8 cellular contexts compared by ENCODE assay signal in the genomic region with DNA sequence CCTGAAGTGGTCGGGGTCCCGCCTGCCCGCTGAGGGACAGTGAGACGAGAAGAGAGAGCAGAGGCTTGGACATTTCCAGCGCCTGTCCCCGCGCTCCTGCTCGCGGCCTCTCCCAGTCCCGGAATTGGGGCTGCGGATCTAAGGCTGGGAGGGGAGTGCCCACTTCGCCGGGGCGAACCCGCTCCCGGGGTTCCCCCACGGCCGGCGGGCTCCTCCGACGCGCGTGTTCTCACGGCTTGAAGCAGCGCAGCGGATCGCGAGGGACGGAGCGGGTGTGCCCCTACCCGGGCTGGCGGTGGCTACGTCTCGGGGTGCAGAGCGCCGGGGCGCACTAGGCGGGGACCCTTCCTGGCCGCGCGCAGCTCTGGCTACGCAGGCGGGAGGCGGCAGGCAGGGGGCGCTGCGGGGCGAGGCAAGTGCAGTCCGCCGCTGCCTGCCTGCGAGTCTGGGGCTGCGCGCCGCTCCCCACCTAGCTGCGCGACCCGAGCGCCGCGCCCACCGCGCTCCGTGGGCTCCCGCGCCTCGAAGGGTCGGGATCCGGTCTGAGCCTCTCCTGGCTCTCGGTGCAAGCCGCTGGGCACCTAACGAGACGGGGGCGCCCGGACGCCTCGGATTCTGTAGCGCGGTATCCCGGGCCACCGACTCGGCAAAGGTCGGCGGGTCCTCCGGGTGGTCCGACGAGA. TPM values are rescaled to one million over a fixed set of nuclear protein-coding genes. Genes with fewer than 3 reads are reported as not detected.
DNase-seq lines count a peak whose midpoint lies in the region; ATAC-seq and TF ChIP-seq lines count a peak whose summit lies in the region.

No MANE protein-coding gene starts in this region.

- H3K4me3 Mint-ChIP-seq in endothelial cell (ENCODE audit: unreplicated experiment) (no peak overlapping the region), mesothelial cell of epicardium (peak overlapping the region; percentile 70)

- H3K9me3 Mint-ChIP-seq in endothelial cell (ENCODE audit: unreplicated experiment) (no peaks in the 10 kb centered on the region), mesothelial cell of epicardium (no peaks in the 10 kb centered on the region)

- H3K27me3 Mint-ChIP-seq in endothelial cell (ENCODE audit: unreplicated experiment), result peaks cover 18% of the 10 kb centered on the region
- peaks cover 73% of the 10 kb centered on the region for H3K27me3 Mint-ChIP-seq in mesothelial cell of epicardium (ENCODE audit: low read depth)

- peaks cover 8% of the 10 kb centered on the region for H3K4me1 Mint-ChIP-seq in endothelial cell (ENCODE audit: unreplicated experiment)
- peaks cover 29% of the 10 kb centered on the region for H3K4me1 Mint-ChIP-seq in mesothelial cell of epicardium

- DNase-seq in NCI-H524 (lab: John Stamatoyannopoulos, UW) (peak; percentile 42 to 69), NCI-H524 treated with DMSO at 0.1 percent for 48 hours (lab: John Stamatoyannopoulos, UW) (no peak), NCI-H345 (lab: John Stamatoyannopoulos, UW) (peak; percentile 59), endothelial cell (ENCODE audit: low spot score) (peak; percentile 92), mesothelial cell of epicardium (ENCODE audit: low spot score in 2 of 2, unreplicated experiment in 2 of 2) (peak; percentile 84 to 91)
- DNase-seq in activated CD8-positive, alpha-beta memory T cell treated with anti-CD3 and anti-CD28 coated beads, Interleukin-2, amount 50 U/mL, for 1 hour (ENCODE audit: extremely low read depth), result peak; percentile 53
- peak; percentile 73 for DNase-seq in stimulated activated CD8-positive, alpha-beta memory T cell treated with anti-CD3 and anti-CD28 coated beads, Interleukin-15, amount 100 ng/mL, for 1 hour (ENCODE audit: low read depth)

- no peak overlapping the region for H3K27ac Mint-ChIP-seq in endothelial cell (ENCODE audit: unreplicated experiment)
- no peak overlapping the region for H3K27ac Mint-ChIP-seq in mesothelial cell of epicardium

- H3K36me3 Mint-ChIP-seq in endothelial cell (ENCODE audit: low read depth, unreplicated experiment) (no peaks in the 10 kb centered on the region), mesothelial cell of epicardium (no peaks in the 10 kb centered on the region)

- ATAC-seq in GM21447 (IDR thresholded peaks at IDR 0.05; ENCODE audit: unreplicated experiment), result no peak

- TF ChIP-seq CTCF in endothelial cell (IDR thresholded peaks at IDR 0.05; ENCODE audit: unreplicated experiment) (peak; percentile 88), mesothelial cell of epicardium (IDR thresholded peaks at IDR 0.05; ENCODE audit: unreplicated experiment) (peak; percentile 89)

RNA-seq across cellular contexts. Expression of gene NGFR, which starts 1.2 kb away (rescaled TPM):
- 4.5 TPM for total RNA-seq in endothelial cell (ENCODE audit: unreplicated experiment)
- 14.7 to 16.1 TPM (median 14.9 TPM) in 3 replicates for total RNA-seq in mesothelial cell of epicardium
